ENCODE assay signal across 14 cellular contexts in the genomic region with DNA sequence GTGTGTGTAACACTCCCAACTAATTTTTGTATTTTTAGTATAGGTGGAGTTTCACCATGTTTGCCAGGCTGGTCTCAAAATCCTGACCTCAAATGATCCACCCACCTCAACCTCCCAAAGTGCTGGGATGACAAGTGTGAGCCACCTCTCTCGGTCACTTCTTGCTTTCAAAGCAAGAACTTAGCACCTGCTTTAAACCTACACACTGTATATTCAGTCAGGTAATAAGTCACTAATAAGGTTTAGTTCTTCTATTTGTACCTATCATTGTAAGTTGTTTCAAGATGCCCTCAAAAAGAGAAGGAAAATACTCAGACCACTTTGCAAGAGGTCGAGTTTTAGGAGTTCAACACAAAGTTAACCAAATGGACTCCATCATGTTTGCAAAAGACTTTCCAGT.
DNase-seq lines count a peak whose midpoint lies in the region; ATAC-seq, FAIRE-seq and TF ChIP-seq lines count a peak whose summit lies in the region.
"Had no signal": no experiment of that assay in that cellular context is flagged by ENCODE, and none has a peak within 500 bp of the region (broad histone marks: within the 10 kb centered on the region; RNA-seq: fewer than 3 reads in every experiment).

No MANE protein-coding gene starts in this region.

- peaks cover 8 to 12% of the 10 kb centered on the region in 2 donors for H3K9me3 Mint-ChIP-seq in stimulated activated naive B cell treated with anti-CD40 and anti-IgM and Interleukin-4, amounts not matched to agents 10 μg/mL and 1 μg/mL and 100 μg/mL, for 72 hours
- H3K9me3 Mint-ChIP-seq: activated naive CD8-positive, alpha-beta T cell treated with anti-CD3 and anti-CD28 coated beads for 36 hours had no signal

- H3K27ac ChIP-seq in coronary artery: no peak overlapping the region
- H3K27ac ChIP-seq: cardiac muscle cell, lower lobe of right lung had no signal

- H3K4me1 Mint-ChIP-seq in stimulated activated naive B cell treated with anti-CD40 and anti-IgM and Interleukin-4, amounts not matched to agents 10 μg/mL and 1 μg/mL and 100 μg/mL, for 72 hours: peaks cover 21 to 61% of the 10 kb centered on the region in 2 donors
- H3K4me1 Mint-ChIP-seq: activated naive CD8-positive, alpha-beta T cell treated with anti-CD3 and anti-CD28 coated beads for 36 hours; nephron progenitor cell had no signal

- no peak for TF ChIP-seq CTCF in coronary artery (IDR thresholded peaks at IDR 0.05)

- peak overlapping the region; percentile 94 for H3K27ac Mint-ChIP-seq in stimulated activated naive B cell treated with anti-CD40 and anti-IgM and Interleukin-4, amounts not matched to agents 10 μg/mL and 1 μg/mL and 100 μg/mL, for 72 hours
- H3K27ac Mint-ChIP-seq: activated naive CD8-positive, alpha-beta T cell treated with anti-CD3 and anti-CD28 coated beads for 36 hours; nephron progenitor cell had no signal

- DNase-seq in GM19239 (ENCODE audit: insufficient read length, low spot score) (no peak), SK-N-DZ (ENCODE audit: low spot score) (no peak), coronary artery (ENCODE audit: low spot score) (no peak)
- DNase-seq in stimulated activated naive B cell treated with anti-CD40 and anti-IgM and Interleukin-4, amounts not matched to agents 10 μg/mL and 1 μg/mL and 100 μg/mL, for 72 hours: no peak
- DNase-seq in activated CD8-positive, alpha-beta memory T cell treated with anti-CD3 and anti-CD28 coated beads, Interleukin-2, amount 50 U/mL, for 4 hours: no peak
- DNase-seq: activated naive CD8-positive, alpha-beta T cell treated with anti-CD3 and anti-CD28 coated beads for 36 hours; HCEC 1CT; lower lobe of right lung; NCI-H1417 treated with DMSO at 0.1 percent for 48 hours; nephron progenitor cell; SW 1271 had no signal

- ATAC-seq in HG02623 (IDR thresholded peaks at IDR 0.05; ENCODE audit: unreplicated experiment) (peak; percentile 37), HG03196 (IDR thresholded peaks at IDR 0.05; ENCODE audit: unreplicated experiment) (peak; percentile 50)
- peak; percentile 45 to 56 for ATAC-seq in stimulated activated naive B cell treated with anti-CD40 and anti-IgM and Interleukin-4, amounts not matched to agents 10 μg/mL and 1 μg/mL and 100 μg/mL, for 72 hours (replicated peaks)
- ATAC-seq: lower lobe of right lung had no signal

- peaks cover 29 to 41% of the 10 kb centered on the region in 2 donors for H3K36me3 Mint-ChIP-seq in stimulated activated naive B cell treated with anti-CD40 and anti-IgM and Interleukin-4, amounts not matched to agents 10 μg/mL and 1 μg/mL and 100 μg/mL, for 72 hours
- H3K36me3 Mint-ChIP-seq: activated naive CD8-positive, alpha-beta T cell treated with anti-CD3 and anti-CD28 coated beads for 36 hours had no signal

- no peak overlapping the region for H3K4me3 ChIP-seq in coronary artery
- H3K4me3 ChIP-seq: cardiac muscle cell, lower lobe of right lung had no signal

- H3K4me3 Mint-ChIP-seq in stimulated activated naive B cell treated with anti-CD40 and anti-IgM and Interleukin-4, amounts not matched to agents 10 μg/mL and 1 μg/mL and 100 μg/mL, for 72 hours: peak overlapping the region; percentile 35 to 36
- H3K4me3 Mint-ChIP-seq: activated naive CD8-positive, alpha-beta T cell treated with anti-CD3 and anti-CD28 coated beads for 36 hours; nephron progenitor cell had no signal

- FAIRE-seq in GM19239 (lab: Jason Lieb, UNC): peak; percentile 88

- no peaks in the 10 kb centered on the region for H3K27me3 Mint-ChIP-seq in stimulated activated naive B cell treated with anti-CD40 and anti-IgM and Interleukin-4, amounts not matched to agents 10 μg/mL and 1 μg/mL and 100 μg/mL, for 72 hours
- H3K27me3 Mint-ChIP-seq: activated naive CD8-positive, alpha-beta T cell treated with anti-CD3 and anti-CD28 coated beads for 36 hours had no signal
